26 cellular contexts compared by ENCODE assay signal in the genomic region with DNA sequence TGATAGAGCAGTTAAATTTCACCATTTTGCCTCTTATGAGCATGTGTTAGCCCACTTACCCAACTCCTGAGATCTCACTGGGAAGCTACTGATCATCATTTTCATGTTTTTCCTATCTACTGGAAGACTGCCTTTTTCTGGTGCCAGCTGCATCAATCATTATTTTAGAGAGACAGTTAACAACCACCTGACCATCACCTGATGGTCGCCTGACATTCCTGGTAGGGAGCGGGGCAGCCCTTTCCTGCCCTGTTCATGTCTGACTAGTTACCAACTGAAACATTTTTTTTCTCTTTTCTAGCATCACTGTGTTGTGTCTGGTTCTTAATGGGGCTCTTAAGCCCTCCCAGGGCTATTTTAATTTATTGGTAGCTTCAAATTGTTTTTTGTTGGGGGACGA. TPM values are rescaled to one million over a fixed set of nuclear protein-coding genes. Genes with fewer than 3 reads are reported as not detected.
"Had no signal": no experiment of that assay in that cellular context is flagged by ENCODE, and none has a peak within 500 bp of the region (broad histone marks: within the 10 kb centered on the region; RNA-seq: fewer than 3 reads in every experiment).

No MANE protein-coding gene starts in this region.

- FAIRE-seq: islet of Langerhans, small intestine had no signal

- H3K9me3 ChIP-seq: ovary had no signal

- H3K27me3 ChIP-seq: dorsolateral prefrontal cortex, ovary, stomach, transverse colon had no signal

- H3K4me3 ChIP-seq: dorsolateral prefrontal cortex, heart left ventricle, lung, ovary, stomach, thoracic aorta, transverse colon had no signal

- ATAC-seq: heart left ventricle; left ventricle myocardium superior; naive thymus-derived CD4-positive, alpha-beta T cell; right cardiac atrium had no signal

- H3K4me1 ChIP-seq: heart left ventricle had no signal

- H3K4me3 Mint-ChIP-seq: naive thymus-derived CD4-positive, alpha-beta T cell had no signal

- H3K27ac Mint-ChIP-seq: naive thymus-derived CD4-positive, alpha-beta T cell had no signal

- H3K36me3 ChIP-seq: heart left ventricle, ovary, stomach, thoracic aorta, transverse colon had no signal

- DNase-seq: cortex of kidney; dorsolateral prefrontal cortex; effector CD8-positive, alpha-beta T cell; foreskin melanocyte; heart left ventricle; hypothalamus; left ventricle myocardium superior; mesenchymal stem cell; midbrain; naive thymus-derived CD4-positive, alpha-beta T cell; ovary; right cardiac atrium; stimulated activated CD4-positive, alpha-beta T cell treated with anti-CD3 and anti-CD28 coated beads, Interleukin-12 subunit alpha, Interleukin-12 subunit beta, amount 100 ng/mL, for 4 hours; stimulated activated naive CD4-positive, alpha-beta T cell; stomach; substantia nigra had no signal

- H3K27ac ChIP-seq: dorsolateral prefrontal cortex, heart left ventricle, ovary, stomach, thoracic aorta, transverse colon had no signal

RNA-seq across cellular contexts. Expression of a gene that starts 24.6 kb away (rescaled TPM):
- total RNA-seq: glomerular endothelial cell; heart left ventricle; left ventricle myocardium superior; lung; naive thymus-derived CD4-positive, alpha-beta T cell; ovary; posterior vena cava; right cardiac atrium; stomach; thoracic aorta; transverse colon; ureter had no signal
- polyA plus RNA-seq: esophagus; heart left ventricle; lung; naive thymus-derived CD4-positive, alpha-beta T cell; neural cell; ovary; right cardiac atrium; small intestine; stomach had no signal
